ENCODE assay signal across 10 cellular contexts in the genomic region with DNA sequence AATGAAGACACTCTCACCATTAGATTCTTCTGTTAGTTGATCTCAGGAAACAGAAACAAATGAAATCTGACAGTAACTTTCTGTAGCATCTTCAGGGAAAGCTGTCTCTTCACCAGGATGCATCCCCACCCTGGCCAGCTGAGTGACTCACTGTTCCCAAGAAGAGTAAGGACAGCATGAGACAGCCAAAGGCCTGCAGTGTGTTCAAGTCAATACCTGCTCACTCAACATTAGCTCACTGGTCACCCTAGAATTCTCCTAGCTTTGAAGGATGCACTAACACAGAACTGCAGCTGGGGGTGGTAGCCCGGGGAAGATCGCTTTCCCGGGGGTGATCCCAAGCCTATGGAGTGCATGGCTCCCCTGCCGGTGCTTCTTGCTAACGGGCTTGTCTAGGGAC. TPM values are rescaled to one million over a fixed set of nuclear protein-coding genes. Genes with fewer than 3 reads are reported as not detected.
DNase-seq lines count a peak whose midpoint lies in the region; ATAC-seq and TF ChIP-seq lines count a peak whose summit lies in the region.
"Had no signal": no experiment of that assay in that cellular context is flagged by ENCODE, and none has a peak within 500 bp of the region (broad histone marks: within the 10 kb centered on the region; RNA-seq: fewer than 3 reads in every experiment).

No MANE protein-coding gene starts in this region.

- intact Hi-C loops in Right ventricle myocardium inferior (cut with DNase I), result no loop called here
- intact Hi-C loops in cardiac septum (cut with DNase I), result no loop called here
- intact Hi-C loops in vagina (cut with DNase I), result no loop called here

- H3K4me1 ChIP-seq in duodenal mucosa (ENCODE audit: control insufficient read depth in 1 of 2, insufficient read depth in 2 of 2, low read length in 2 of 2), result peaks cover 25 to 26% of the 10 kb centered on the region in 2 donors
- peaks cover 8 to 10% of the 10 kb centered on the region in 2 donors for H3K4me1 ChIP-seq in muscle layer of duodenum (ENCODE audit: control insufficient read depth in 1 of 2, insufficient read depth in 2 of 2, low read length in 2 of 2)
- peaks cover 45% of the 10 kb centered on the region for H3K4me1 ChIP-seq in vagina

- no peak for DNase-seq in Right ventricle myocardium inferior (ENCODE audit: missing footprints)
- no peak for DNase-seq in cardiac septum (ENCODE audit: low spot score)
- DNase-seq in vagina (ENCODE audit: extremely low spot score in 2 of 2), result no peak
- no peak for DNase-seq in DMS 273 (lab: John Stamatoyannopoulos, UW; ENCODE audit: unreplicated experiment)
- DNase-seq in epidermal melanocyte (ENCODE audit: insufficient read length, low spot score), result no peak
- DNase-seq: stimulated activated naive CD4-positive, alpha-beta T cell treated with Interleukin-2 at 50 U/mL for 16 hours had no signal

- no peak for TF ChIP-seq POLR2A in vagina (IDR thresholded peaks at IDR 0.05)

- no peak for TF ChIP-seq CTCF in vagina (IDR thresholded peaks at IDR 0.05)

- H3K27me3 ChIP-seq in duodenal mucosa (ENCODE audit: control insufficient read depth in 1 of 2, insufficient read depth in 2 of 2, low read length in 2 of 2) (no peaks in the 10 kb centered on the region), muscle layer of duodenum (ENCODE audit: low read depth, low read length) (no peaks in the 10 kb centered on the region), vagina (no peaks in the 10 kb centered on the region)
- H3K27me3 ChIP-seq: BLaER1 had no signal

- H3K27ac ChIP-seq in duodenal mucosa (ENCODE audit: low read depth, low read length) (peak overlapping the region; percentile 66), muscle layer of duodenum (ENCODE audit: low read length) (peak overlapping the region; percentile 79), vagina (peak overlapping the region; percentile 92)
- H3K27ac ChIP-seq: BLaER1 had no signal

- no peak overlapping the region for H3K9ac ChIP-seq in duodenal mucosa (ENCODE audit: low read depth in 1 of 2, low read length in 2 of 2)
- H3K9ac ChIP-seq: BLaER1 had no signal

- ATAC-seq in Right ventricle myocardium inferior (peak; percentile 43), GM21576 (IDR thresholded peaks at IDR 0.05; ENCODE audit: unreplicated experiment) (no peak)

- H3K36me3 ChIP-seq in duodenal mucosa (ENCODE audit: control insufficient read depth in 1 of 2, insufficient read depth in 2 of 2, low read length in 2 of 2), result peaks cover 18 to 39% of the 10 kb centered on the region in 2 donors
- H3K36me3 ChIP-seq in muscle layer of duodenum (ENCODE audit: control insufficient read depth in 1 of 2, insufficient read depth in 2 of 2, low read length in 2 of 2), result peaks cover 19 to 38% of the 10 kb centered on the region in 2 donors
- peaks cover 0 to 27% of the 10 kb centered on the region in 2 donors for H3K36me3 ChIP-seq in vagina

- H3K9me3 ChIP-seq in duodenal mucosa (ENCODE audit: control insufficient read depth in 1 of 2, low read length in 2 of 2), result no peaks in the 10 kb centered on the region
- no peaks in the 10 kb centered on the region for H3K9me3 ChIP-seq in muscle layer of duodenum (ENCODE audit: control insufficient read depth in 1 of 2, low read length in 2 of 2)
- H3K9me3 ChIP-seq in vagina, result no peaks in the 10 kb centered on the region
- H3K9me3 ChIP-seq: BLaER1 had no signal

- H3K4me3 ChIP-seq in duodenal mucosa (ENCODE audit: low read depth in 1 of 2, low read length in 2 of 2), result no peak overlapping the region
- H3K4me3 ChIP-seq in muscle layer of duodenum (ENCODE audit: low read depth in 1 of 2, low read length in 2 of 2), result no peak overlapping the region
- H3K4me3 ChIP-seq in vagina, result no peak overlapping the region
- H3K4me3 ChIP-seq: BLaER1 had no signal

RNA-seq across cellular contexts. Expression of a gene that starts 28.2 kb away (rescaled TPM):
- total RNA-seq in Right ventricle myocardium inferior (0.51 TPM), cardiac septum (0.38 TPM), vagina (6.4 TPM)
